8 cellular contexts compared by ENCODE assay signal in the genomic region with DNA sequence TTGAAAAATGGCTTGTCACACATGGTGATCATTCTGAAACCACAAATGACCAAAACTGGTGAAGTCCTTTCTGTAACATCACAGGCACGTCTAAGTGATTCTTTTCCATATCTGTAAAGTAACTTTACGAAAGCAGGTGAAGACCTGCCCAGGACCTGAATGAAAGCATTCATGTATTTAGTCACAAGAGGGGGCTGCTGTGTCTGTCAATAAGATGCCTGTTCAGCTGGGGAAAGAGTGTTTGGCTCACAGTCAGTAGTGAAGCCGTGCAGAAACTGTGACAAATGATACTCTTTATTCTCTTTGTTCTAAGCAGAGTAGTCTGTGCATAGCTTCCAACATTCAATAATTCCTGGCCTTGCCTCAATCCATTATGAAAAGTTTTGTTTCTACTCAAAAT.
A peak's percentile ranks its signal among the peaks of the same experiment; 100 is the strongest.
DNase-seq lines count a peak whose midpoint lies in the region; ATAC-seq and TF ChIP-seq lines count a peak whose summit lies in the region.

No MANE protein-coding gene starts in this region.

- no peaks in the 10 kb centered on the region for H3K9me3 ChIP-seq in Caco-2
- H3K9me3 ChIP-seq in mammary epithelial cell (replicated peaks; ENCODE audit: insufficient read depth, low read length), result no peaks in the 10 kb centered on the region
- no peaks in the 10 kb centered on the region for H3K9me3 ChIP-seq in neuronal stem cell (replicated peaks in 1 of 2; ENCODE audit: control insufficient read depth in 2 of 2, insufficient read depth in 1 of 2, low read depth in 1 of 2, low read length in 2 of 2)
- H3K9me3 ChIP-seq in aorta (ENCODE audit: control insufficient read depth, low read length), result no peaks in the 10 kb centered on the region

- H2AK5ac ChIP-seq in neuronal stem cell (ENCODE audit: low read depth, low read length), result no peak overlapping the region

- no peaks in the 10 kb centered on the region for H3K4me1 Mint-ChIP-seq in Caco-2 (ENCODE audit: low read depth, unreplicated experiment)

- H3K27me3 Mint-ChIP-seq in Caco-2 (ENCODE audit: insufficient read depth, unreplicated experiment), result peaks cover 16% of the 10 kb centered on the region

- H3K27me3 ChIP-seq in Caco-2 (replicated peaks; ENCODE audit: control insufficient read depth, insufficient read depth, low read length) (no peaks in the 10 kb centered on the region), mammary epithelial cell (ENCODE audit: insufficient read depth, low read length) (peaks cover 2% of the 10 kb centered on the region), neuronal stem cell (ENCODE audit: control insufficient read depth in 3 of 3, insufficient read depth in 3 of 3, low read depth in 1 of 3, low read length in 3 of 3) (no peaks in the 10 kb centered on the region), aorta (ENCODE audit: control insufficient read depth in 1 of 2, insufficient read depth in 2 of 2, low read length in 1 of 2) (peaks cover 0 to 2% of the 10 kb centered on the region in 2 donors)

- TF ChIP-seq CTCF in Caco-2 (IDR thresholded peaks at IDR 0.05; ENCODE audit: insufficient read depth in 1 of 2, low read depth in 1 of 2, low read length in 1 of 2, severe bottlenecking in 1 of 2, unreplicated experiment in 1 of 2) (peak; percentile 32 to 69), mammary epithelial cell (conservative IDR thresholded peaks at IDR 0.05 in 1 of 2, IDR thresholded peaks at IDR 0.05 in 1 of 2; ENCODE audit: extremely low read depth in 1 of 2, insufficient read depth in 1 of 2, low read depth in 1 of 2, low read length in 2 of 2) (peak; percentile 32 to 49)

- in situ Hi-C loops in mammary epithelial cell (cut with MboI; ENCODE audit: low sequenced_read_pairs in 2 of 2), result no loop called here

- H3K4me1 ChIP-seq in Caco-2 (no peaks in the 10 kb centered on the region), mammary epithelial cell (ENCODE audit: insufficient read depth, low read length) (no peaks in the 10 kb centered on the region), neuronal stem cell (ENCODE audit: control insufficient read depth in 2 of 2, insufficient read depth in 1 of 2, low read depth in 1 of 2, low read length in 2 of 2) (no peaks in the 10 kb centered on the region), aorta (ENCODE audit: control insufficient read depth in 1 of 2, insufficient read depth in 2 of 2, low read length in 2 of 2) (no peaks in the 10 kb centered on the region)

- no peaks in the 10 kb centered on the region for H3K79me1 ChIP-seq in neuronal stem cell (ENCODE audit: low read depth, low read length)

- no peaks in the 10 kb centered on the region for H4K20me1 ChIP-seq in mammary epithelial cell (ENCODE audit: insufficient read depth, low read length)

- H2BK12ac ChIP-seq in neuronal stem cell (ENCODE audit: low read length), result no peak overlapping the region

- DNase-seq in Caco-2, result peak in 1 of 2 experiments; percentile 34
- DNase-seq in GM19240 (ENCODE audit: insufficient read length, low spot score), result peak; percentile 17
- peak; percentile 23 for DNase-seq in NCI-H460 (ENCODE audit: extremely low read depth, low read depth)
- peak; percentile 45 for DNase-seq in mammary epithelial cell
- DNase-seq in neuronal stem cell (ENCODE audit: low spot score), result peak; percentile 43
- no peak for DNase-seq in DMS79 (lab: John Stamatoyannopoulos, UW)
- DNase-seq in aorta, result no peak

- no peak overlapping the region for H3K4me3 ChIP-seq in Caco-2 (ENCODE audit: low read depth, low read length)
- no peak overlapping the region for H3K4me3 ChIP-seq in mammary epithelial cell (replicated peaks in 1 of 3; ENCODE audit: insufficient read depth in 1 of 3, low read depth in 2 of 3, low read length in 3 of 3)
- H3K4me3 ChIP-seq in neuronal stem cell (ENCODE audit: low read length in 2 of 2), result no peak overlapping the region
- H3K4me3 ChIP-seq in aorta (ENCODE audit: low read length in 2 of 2), result no peak overlapping the region

- POLR2A ChIA-PET in Caco-2 (lab: Charles Lee), result interaction anchor here (0.5 kb wide), 1 partner anchor 38 kb away, joined by 3 read pairs; no protein-coding TSS in a partner anchor

- no peak overlapping the region for H2BK120ac ChIP-seq in neuronal stem cell (ENCODE audit: low read depth, low read length)

- H3K79me2 ChIP-seq in mammary epithelial cell (ENCODE audit: insufficient read depth, low read length), result no peaks in the 10 kb centered on the region

- no peak overlapping the region for H3K4me3 Mint-ChIP-seq in Caco-2 (ENCODE audit: unreplicated experiment)

- H3K27ac ChIP-seq in mammary epithelial cell (ENCODE audit: insufficient read depth, low read depth, low read length), result no peak overlapping the region
- H3K27ac ChIP-seq in neuronal stem cell (replicated peaks; ENCODE audit: low read length), result no peak overlapping the region
- H3K27ac ChIP-seq in aorta (ENCODE audit: low read depth in 1 of 2, low read length in 2 of 2), result no peak overlapping the region

- no peak for ATAC-seq in HG02588 (IDR thresholded peaks at IDR 0.05; ENCODE audit: unreplicated experiment)
- no peak for ATAC-seq in aorta (ENCODE audit: low FRiP score)

- no peak overlapping the region for H2BK15ac ChIP-seq in neuronal stem cell (ENCODE audit: low read length)

- no peaks in the 10 kb centered on the region for H3K36me3 Mint-ChIP-seq in Caco-2 (ENCODE audit: insufficient read depth, unreplicated experiment)

- H2BK5ac ChIP-seq in neuronal stem cell (ENCODE audit: low read length), result no peak overlapping the region

- H3K14ac ChIP-seq in neuronal stem cell (ENCODE audit: low read length), result no peak overlapping the region

- no peak overlapping the region for H2AFZ ChIP-seq in mammary epithelial cell (ENCODE audit: low read depth, low read length)
- H2AFZ ChIP-seq in neuronal stem cell (ENCODE audit: low read length), result no peak overlapping the region

- H3K4ac ChIP-seq in neuronal stem cell (ENCODE audit: low read length), result no peak overlapping the region

- no peaks in the 10 kb centered on the region for H3K9me3 Mint-ChIP-seq in Caco-2 (ENCODE audit: unreplicated experiment)

- H3K4me2 ChIP-seq in mammary epithelial cell (ENCODE audit: insufficient read depth, low read depth, low read length), result no peak overlapping the region
- H3K4me2 ChIP-seq in neuronal stem cell (ENCODE audit: insufficient read depth, low read length, poor library complexity, severe bottlenecking), result no peak overlapping the region

- no peak overlapping the region for H3K9ac ChIP-seq in mammary epithelial cell (ENCODE audit: insufficient read depth, low read length)
- H3K9ac ChIP-seq in neuronal stem cell (ENCODE audit: low read depth, low read length, poor library complexity), result no peak overlapping the region

- H3K27ac Mint-ChIP-seq in Caco-2 (ENCODE audit: unreplicated experiment), result no peak overlapping the region

- H4K8ac ChIP-seq in neuronal stem cell (ENCODE audit: low read depth, low read length), result no peak overlapping the region

- CTCF ChIA-PET in Caco-2 (lab: Charles Lee) (interaction anchor here (0.5 to 1.0 kb wide), 4 partner anchors 13 to 53 kb away, joined by 3 to 4 read pairs (median 4); no protein-coding TSS in a partner anchor), mammary epithelial cell (lab: Charles Lee; ENCODE audit: low non-redundant PET) (interaction anchor here (0.5 to 0.7 kb wide), 3 partner anchors 50 to 123 kb away, joined by 4 to 8 read pairs (median 4); no protein-coding TSS in a partner anchor)

- dilution Hi-C loops in mammary epithelial cell (cut with HindIII; ENCODE audit: low sequenced_read_pairs), result no loop called here

- intact Hi-C loops in Caco-2 (cut with micrococcal nuclease; ENCODE audit: unreplicated experiment), result no loop called here
- intact Hi-C loops in mammary epithelial cell (cut with micrococcal nuclease), result loop anchor here (10.0 kb wide), 1 partner anchor 132 kb away; no protein-coding TSS in a partner anchor
- intact Hi-C loops in aorta (cut with DNase I), result no loop called here

- H3K23ac ChIP-seq in neuronal stem cell (ENCODE audit: low read depth, low read length, poor library complexity), result no peak overlapping the region

- H3K36me3 ChIP-seq in Caco-2 (ENCODE audit: control insufficient read depth, insufficient read depth, low read length) (no peaks in the 10 kb centered on the region), mammary epithelial cell (ENCODE audit: insufficient read depth, low read length) (no peaks in the 10 kb centered on the region), neuronal stem cell (replicated peaks in 1 of 2; ENCODE audit: control insufficient read depth in 2 of 2, insufficient read depth in 2 of 2, low read length in 2 of 2) (no peaks in the 10 kb centered on the region), aorta (ENCODE audit: control insufficient read depth in 1 of 2, insufficient read depth in 2 of 2, low read length in 1 of 2) (no peaks in the 10 kb centered on the region)

- 22% methylated on average over 3 of the region's 3 CpGs for WGBS in mammary epithelial cell (ENCODE audit: low coverage, missing lambda C conversion rate)
- WGBS in neuronal stem cell (ENCODE audit: extremely low coverage in 2 of 2, insufficient read length in 2 of 2, insufficient replicate concordance in 1 of 2), 2 donors, result no CpG with 5 or more reads among the region's 3 CpGs
- WGBS in aorta, 2 donors, result 28 to 29% methylated on average over 3 of the region's 3 CpGs

- H4K91ac ChIP-seq in neuronal stem cell (ENCODE audit: low read depth, low read length, poor library complexity), result no peak overlapping the region

- BruUV-seq in Caco-2 (replicated peaks; lab: Mats Ljungman, UMichigan), result no TSS peak
- no TSS peak for BruUV-seq in mammary epithelial cell (replicated peaks; lab: Mats Ljungman, UMichigan)

- H3K18ac ChIP-seq in neuronal stem cell (ENCODE audit: low read length), result no peak overlapping the region

Comparison
In these comparisons a context has a peak if more than half of its experiments do, and no peak if none do; other contexts are left out.
1. DNase-seq: peak in GM19240 (single experiment), NCI-H460 (single experiment), mammary epithelial cell (single experiment) and neuronal stem cell (single experiment); none in DMS79 (single experiment) and aorta (0 of 2).